ENCODE assay signal across 11 cellular contexts in the genomic region with DNA sequence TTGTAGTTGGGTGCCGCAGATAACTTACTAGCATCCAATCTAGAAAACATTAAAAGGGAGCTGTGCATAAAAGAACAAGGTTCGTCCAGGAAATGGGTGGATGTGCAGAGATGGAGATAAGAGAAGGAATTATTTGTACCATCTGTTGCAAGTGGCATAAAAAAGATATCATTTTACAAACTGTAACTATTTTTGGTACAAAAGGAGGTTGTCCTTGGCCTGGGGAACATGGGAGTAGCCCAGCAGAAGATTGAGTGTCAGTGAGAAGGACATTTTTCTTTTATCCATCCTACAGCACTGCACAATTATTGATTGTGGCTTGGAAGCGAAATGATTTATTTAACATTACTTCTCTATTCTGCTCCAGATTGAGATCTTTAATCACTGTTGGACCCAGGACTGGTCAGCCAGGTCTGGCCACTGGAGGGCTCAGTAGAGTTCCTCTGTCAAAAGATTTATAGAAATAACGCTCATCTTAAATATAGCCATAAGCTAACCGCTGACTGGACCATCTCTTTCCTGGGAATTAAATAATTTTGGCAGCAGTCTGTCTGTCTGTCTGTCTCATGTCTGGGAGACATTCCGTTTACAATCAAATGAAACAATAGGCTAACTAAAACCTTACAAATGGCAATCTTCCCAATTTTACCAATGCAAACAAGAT.
DNase-seq lines count a peak whose midpoint lies in the region; ATAC-seq and TF ChIP-seq lines count a peak whose summit lies in the region.
"Had no signal": no experiment of that assay in that cellular context is flagged by ENCODE, and none has a peak within 500 bp of the region (broad histone marks: within the 10 kb centered on the region; RNA-seq: fewer than 3 reads in every experiment).

No MANE protein-coding gene starts in this region.

- H3K27me3 ChIP-seq in sigmoid colon, result no peaks in the 10 kb centered on the region

- intact Hi-C loops in sigmoid colon (cut with DNase I) (no loop called here), posterior cingulate gyrus (cut with DNase I) (no loop called here)

- H3K27me3 Mint-ChIP-seq in T-helper 17 cell, result peaks cover 12% of the 10 kb centered on the region
- peaks cover 7% of the 10 kb centered on the region for H3K27me3 Mint-ChIP-seq in stimulated activated memory B cell treated with anti-CD40 and anti-IgM and Interleukin-4, amounts not matched to agents 10 μg/mL and 1 μg/mL and 100 μg/mL, for 72 hours

- DNase-seq in T-helper 17 cell (no peak), fibroblast of peridontal ligament (ENCODE audit: extremely low read depth) (peak; percentile 23), sigmoid colon (no peak), posterior cingulate gyrus (no peak), NCI-H345 (lab: John Stamatoyannopoulos, UW) (no peak)
- no peak for DNase-seq in stimulated activated CD8-positive, alpha-beta memory T cell treated with anti-CD3 and anti-CD28 coated beads, Interleukin-4, amount 100 ng/mL, for 48 hours
- DNase-seq: activated CD4-positive, alpha-beta T cell treated with anti-CD3 and anti-CD28 coated beads for 1 hour; amniotic stem cell; NCI-H524 treated with DMSO at 0.1 percent for 48 hours had no signal

- H3K9me3 ChIP-seq in HEK293 (ENCODE audit: control insufficient read depth, insufficient read depth, low read depth, low read length) (no peaks in the 10 kb centered on the region), T-helper 17 cell (ENCODE audit: control insufficient read depth, low read length, poor library complexity, severe bottlenecking) (no peaks in the 10 kb centered on the region), sigmoid colon (no peaks in the 10 kb centered on the region)

- TF ChIP-seq CTCF in HEK293 (tag by site-specific recombination; IDR thresholded peaks at IDR 0.05) (no peak), sigmoid colon (IDR thresholded peaks at IDR 0.05) (no peak)

- CTCF ChIA-PET in HEK293 (lab: Yijun Ruan, JAX), result interaction anchor here (0.6 kb wide), 2 partner anchors 20 to 41 kb away, joined by 5 read pairs; no protein-coding TSS in a partner anchor

- H3K4me1 ChIP-seq in HEK293 (ENCODE audit: control insufficient read depth, insufficient read depth, low read length) (no peaks in the 10 kb centered on the region; the same call in 1 of the 2 replicates), sigmoid colon (peaks cover 0 to 16% (median 11%) of the 10 kb centered on the region in 4 donors)

- H3K4me1 Mint-ChIP-seq in T-helper 17 cell, result peaks cover 25% of the 10 kb centered on the region
- H3K4me1 Mint-ChIP-seq in stimulated activated memory B cell treated with anti-CD40 and anti-IgM and Interleukin-4, amounts not matched to agents 10 μg/mL and 1 μg/mL and 100 μg/mL, for 72 hours, result peaks cover 22% of the 10 kb centered on the region

- H3K9me3 Mint-ChIP-seq in stimulated activated memory B cell treated with anti-CD40 and anti-IgM and Interleukin-4, amounts not matched to agents 10 μg/mL and 1 μg/mL and 100 μg/mL, for 72 hours, result peaks cover 4% of the 10 kb centered on the region

- no peak for ATAC-seq in T-helper 17 cell
- no peak for ATAC-seq in stimulated activated memory B cell treated with anti-CD40 and anti-IgM and Interleukin-4, amounts not matched to agents 10 μg/mL and 1 μg/mL and 100 μg/mL, for 72 hours

- TF ChIP-seq EP300 in sigmoid colon (IDR thresholded peaks at IDR 0.05), result no peak

- H3K4me3 ChIP-seq in HEK293 (ENCODE audit: low read depth, low read length) (no peak overlapping the region), sigmoid colon (no peak overlapping the region)

- peaks cover 6% of the 10 kb centered on the region for H3K36me3 Mint-ChIP-seq in T-helper 17 cell (ENCODE audit: low read depth)
- H3K36me3 Mint-ChIP-seq in stimulated activated memory B cell treated with anti-CD40 and anti-IgM and Interleukin-4, amounts not matched to agents 10 μg/mL and 1 μg/mL and 100 μg/mL, for 72 hours, result no peaks in the 10 kb centered on the region

- 80 to 83% methylated on average over 6 of the region's 6 CpGs for WGBS in sigmoid colon, 2 donors

- no peak overlapping the region for H3K27ac ChIP-seq in HEK293 (ENCODE audit: extremely low read depth, low read depth, low read length)
- peak overlapping the region in 3 of 4 donors; percentile 18 to 56 (median 31) for H3K27ac ChIP-seq in sigmoid colon

- H3K27ac Mint-ChIP-seq in T-helper 17 cell, result peak overlapping the region; percentile 90
- no peak overlapping the region for H3K27ac Mint-ChIP-seq in stimulated activated memory B cell treated with anti-CD40 and anti-IgM and Interleukin-4, amounts not matched to agents 10 μg/mL and 1 μg/mL and 100 μg/mL, for 72 hours

- POLR2A ChIA-PET in HEK293 (lab: Yijun Ruan, JAX), result no interaction called here

- no peak for TF ChIP-seq POLR2A in sigmoid colon (IDR thresholded peaks at IDR 0.05)

- no peak overlapping the region for H3K4me3 Mint-ChIP-seq in T-helper 17 cell
- no peak overlapping the region for H3K4me3 Mint-ChIP-seq in stimulated activated memory B cell treated with anti-CD40 and anti-IgM and Interleukin-4, amounts not matched to agents 10 μg/mL and 1 μg/mL and 100 μg/mL, for 72 hours

- H3K36me3 ChIP-seq in HEK293 (ENCODE audit: control insufficient read depth in 2 of 2, insufficient read depth in 1 of 2, low read length in 2 of 2) (no peaks in the 10 kb centered on the region), sigmoid colon (no peaks in the 10 kb centered on the region)

TF ChIP-seq in HEK293, 187 proteins besides CTCF, POLR2A, EP300 and RAD21:
- TF ChIP-seq ZNF221 (tag by site-specific recombination; IDR thresholded peaks at IDR 0.05; ENCODE audit: borderline replicate concordance) (no peak), SCRT2 (tag by site-specific recombination; IDR thresholded peaks at IDR 0.05) (0 out of 2 replicates have a peak, but pooled peaks have one; percentile 21)
